Comparison of ENCODE assay signal across 38 cellular contexts in genomic region chr11:7830740-7831139, GRCh38. TPM values are rescaled to one million over a fixed set of nuclear protein-coding genes. Genes with fewer than 3 reads are reported as not detected.
"Had no signal": no experiment of that assay in that cellular context is flagged by ENCODE, and none has a peak within 500 bp of the region (broad histone marks: within the 10 kb centered on the region; RNA-seq: fewer than 3 reads in every experiment).

Gene OR5P3, minus strand, starts transcription at chr11:7830840.

- H3K36me3 ChIP-seq: MG63 had no signal

- DNase-seq: Karpas-422, Kasumi-1, MG63, MM.1S, MV-4-11, NCI-H1048, NCI-H1092, NCI-H1092 treated with DMSO at 0.1 percent for 48 hours, NCI-H1105, NCI-H1105 treated with DMSO at 0.1 percent for 48 hours, NCI-H1417, NCI-H1417 treated with DMSO at 0.1 percent for 48 hours, NCI-H1436, NCI-H1436 treated with DMSO at 0.1 percent for 48 hours, NCI-H146, NCI-H1694, NCI-H1694 treated with DMSO at 0.1 percent for 48 hours, NCI-H187, NCI-H187 treated with DMSO at 0.1 percent for 48 hours, NCI-H1930, NCI-H2029, NCI-H2029 treated with DMSO at 0.1 percent for 48 hours, NCI-H2081, NCI-H2081 treated with DMSO at 0.1 percent for 48 hours, NCI-H2107, NCI-H2171, NCI-H2171 treated with DMSO at 0.1 percent for 48 hours, NCI-H2227 treated with DMSO at 0.1 percent for 48 hours, NCI-H226, NCI-H345, NCI-H446, NCI-H446 treated with DMSO at 0.1 percent for 48 hours, NCI-H510A, NCI-H510A treated with DMSO at 0.1 percent for 48 hours had no signal

- H3K4me3 ChIP-seq: MG63 had no signal

- H3K9me3 ChIP-seq: MG63 had no signal

RNA-seq across cellular contexts. Expression of gene OR5P3, which starts in this region (rescaled TPM):
- total RNA-seq: LHCN-M2, M059J, MCF 10A, NCI-H460 had no signal
